ENCODE assay signal across 9 cellular contexts in the genomic region with DNA sequence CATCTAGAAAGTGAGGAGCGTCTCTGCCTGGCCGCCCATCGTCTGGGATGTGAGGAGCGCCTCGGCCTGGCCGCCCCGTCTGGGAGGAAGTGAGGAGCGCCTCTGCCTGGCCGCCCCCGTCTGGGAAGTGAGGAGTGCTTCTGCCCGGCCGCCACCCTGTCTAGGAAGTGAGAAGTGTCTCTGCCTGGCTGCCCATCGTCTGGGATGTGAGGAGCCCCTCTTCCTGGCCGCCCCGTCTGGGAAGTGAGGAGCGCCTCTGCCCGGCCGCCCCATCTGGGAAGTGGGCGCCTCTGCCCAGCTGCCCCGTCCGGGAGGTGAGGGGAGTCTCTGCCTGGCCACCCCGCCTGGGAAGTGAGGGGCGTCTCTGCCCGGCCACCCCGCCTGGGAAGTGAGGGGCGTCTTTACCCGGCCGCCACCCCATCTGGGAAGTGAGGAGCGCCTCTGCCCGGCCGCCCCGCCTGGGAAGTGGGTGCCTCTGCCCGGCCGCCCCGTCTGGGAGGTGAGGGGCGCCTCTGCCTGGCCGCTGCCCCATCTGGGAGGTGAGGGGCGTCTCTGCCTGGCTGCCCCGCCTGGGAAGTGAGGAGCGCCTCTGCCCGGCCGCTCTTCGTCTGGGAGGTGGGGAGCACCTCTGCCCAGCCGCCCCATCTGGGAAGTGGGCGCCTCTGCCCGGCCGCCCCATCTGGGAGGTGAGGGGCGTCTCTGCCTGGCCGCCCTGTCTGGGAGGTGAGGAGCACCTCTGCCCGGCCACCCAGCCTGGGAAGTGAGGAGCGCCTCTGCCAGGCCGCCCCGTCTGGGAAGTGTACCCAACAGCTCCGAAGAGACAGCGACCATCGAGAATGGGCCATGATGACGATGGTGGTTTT. TPM values are rescaled to one million over a fixed set of nuclear protein-coding genes. Genes with fewer than 3 reads are reported as not detected.
DNase-seq lines count a peak whose midpoint lies in the region; ATAC-seq and TF ChIP-seq lines count a peak whose summit lies in the region.
"Not testable (repeated sequence)": the region's sequence is repeated elsewhere in the genome, so short reads cannot be mapped to it uniquely, and the experiment has no call there.
"Had no signal": no experiment of that assay in that cellular context is flagged by ENCODE, and none has a peak within 500 bp of the region (broad histone marks: within the 10 kb centered on the region; RNA-seq: fewer than 3 reads in every experiment).

No MANE protein-coding gene starts in this region.

- H3K4me3 Mint-ChIP-seq in T-helper 17 cell; glutamatergic neuron (ENCODE audit: unreplicated experiment): not testable (repeated sequence)

- H3K27ac Mint-ChIP-seq in T-helper 17 cell; glutamatergic neuron (ENCODE audit: unreplicated experiment): not testable (repeated sequence)

- not testable (repeated sequence) for H3K27me3 ChIP-seq in right cardiac atrium (ENCODE audit: control insufficient read depth, insufficient read depth); tibial artery

- not testable (repeated sequence) for H3K36me3 ChIP-seq in tibial artery

- H3K4me1 ChIP-seq in right cardiac atrium (ENCODE audit: control insufficient read depth, insufficient read depth, low read length); tibial artery: not testable (repeated sequence)

- not testable (repeated sequence) for H3K36me3 Mint-ChIP-seq in T-helper 17 cell (ENCODE audit: low read depth)
- H3K36me3 Mint-ChIP-seq in glutamatergic neuron (ENCODE audit: unreplicated experiment) = peaks cover 21% of the 10 kb centered on the region

- H3K4me3 ChIP-seq in right cardiac atrium (ENCODE audit: low read length); tibial artery: not testable (repeated sequence)

- TF ChIP-seq CTCF in glutamatergic neuron (IDR thresholded peaks at IDR 0.05; ENCODE audit: partially characterized antibody, unreplicated experiment); tibial artery (IDR thresholded peaks at IDR 0.05): not testable (repeated sequence)

- WGBS in right cardiac atrium = 88% methylated on average over 57 of the region's 57 CpGs

- not testable (repeated sequence) for H3K27ac ChIP-seq in right cardiac atrium (ENCODE audit: low read length); tibial artery

- not testable (repeated sequence) for H3K27me3 Mint-ChIP-seq in T-helper 17 cell; glutamatergic neuron (ENCODE audit: unreplicated experiment)

- not testable (repeated sequence) for H3K4me1 Mint-ChIP-seq in T-helper 17 cell; glutamatergic neuron (ENCODE audit: low read depth, unreplicated experiment)

- peaks cover 24% of the 10 kb centered on the region for H3K9me3 Mint-ChIP-seq in glutamatergic neuron (ENCODE audit: unreplicated experiment)

- not testable (repeated sequence) for ATAC-seq in T-helper 17 cell, right cardiac atrium

- peak in 2 of 3 donors; percentile 3 for DNase-seq in T-helper 17 cell
- peak; percentile 4 for DNase-seq in activated naive CD4-positive, alpha-beta T cell treated with anti-CD3 and anti-CD28 coated beads, Interleukin-2, amount 50 U/mL, for 16 hours
- DNase-seq in glutamatergic neuron = peak; percentile 11
- peak; percentile 6 to 58 (median 38) for DNase-seq in right cardiac atrium
- peak; percentile 41 for DNase-seq in mesenteric fat pad (ENCODE audit: low spot score)
- peak; percentile 51 for DNase-seq in posterior vena cava (ENCODE audit: low spot score)
- DNase-seq in tibial artery = peak; percentile 11 to 53

- intact Hi-C loops in right cardiac atrium (cut with DNase I); posterior vena cava (cut with DNase I); tibial artery (cut with DNase I; ENCODE audit: low total_unique reads): not testable (repeated sequence)

- H3K9me3 ChIP-seq in T-helper 17 cell (ENCODE audit: control insufficient read depth, low read length, poor library complexity, severe bottlenecking); right cardiac atrium (ENCODE audit: control insufficient read depth, low read length): not testable (repeated sequence)
- peaks cover 0 to 18% (median 0%) of the 10 kb centered on the region in 3 donors for H3K9me3 ChIP-seq in tibial artery

RNA-seq across cellular contexts. Expression of a gene that starts 23.6 kb away (rescaled TPM):
- total RNA-seq in T-helper 17 cell (1 to 10 TPM; 3.1 to 3.4 TPM), glutamatergic neuron (ENCODE audit: unreplicated experiment) (5.7 TPM), right cardiac atrium (1 to 10 TPM; 2.0 to 3.4 (median 3.0) TPM), mesenteric fat pad (1.8 TPM), posterior vena cava (1 to 10 TPM in 1 of 2 donors, under 1 TPM in 1; 0.81 to 1.1 TPM)
- polyA plus RNA-seq in right cardiac atrium = 1.6 TPM
- total RNA-seq: HFFc6, LHCN-M2 had no signal
